8 cellular contexts compared by ENCODE assay signal in genomic region chr19:17779281-17779930, GRCh38. TPM values are rescaled to one million over a fixed set of nuclear protein-coding genes. Genes with fewer than 3 reads are reported as not detected.
DNase-seq lines count a peak whose midpoint lies in the region; ATAC-seq and TF ChIP-seq lines count a peak whose summit lies in the region.

No MANE protein-coding gene starts in this region.

- H3K9me3 ChIP-seq in ES-I3 (ENCODE audit: control insufficient read depth, insufficient read depth, low read length), result no peaks in the 10 kb centered on the region
- H3K9me3 ChIP-seq in neutrophil, result no peaks in the 10 kb centered on the region

- H3K4me3 Mint-ChIP-seq in endothelial cell (ENCODE audit: unreplicated experiment), result no peak overlapping the region

- H3K36me3 ChIP-seq in ES-I3 (ENCODE audit: insufficient read depth, low read length) (no peaks in the 10 kb centered on the region), neutrophil (peaks cover 72% of the 10 kb centered on the region)

- no peak for TF ChIP-seq CTCF in fibroblast of mammary gland (conservative IDR thresholded peaks at IDR 0.05; ENCODE audit: control insufficient read depth, insufficient read depth, low read depth, low read length)
- no peak for TF ChIP-seq CTCF in neutrophil (IDR thresholded peaks at IDR 0.05)
- no peak for TF ChIP-seq CTCF in endothelial cell (IDR thresholded peaks at IDR 0.05; ENCODE audit: unreplicated experiment)

- no peak for ATAC-seq in GM21528 (IDR thresholded peaks at IDR 0.05; ENCODE audit: low FRiP score, unreplicated experiment)
- ATAC-seq in activated naive CD4-positive, alpha-beta T cell treated with anti-CD3 and anti-CD28 coated beads, Interleukin-2, amount 50 U/mL, for 72 hours, result no peak

- peaks cover 7% of the 10 kb centered on the region for H3K27me3 Mint-ChIP-seq in endothelial cell (ENCODE audit: unreplicated experiment)

- no peak overlapping the region for H3K27ac Mint-ChIP-seq in endothelial cell (ENCODE audit: unreplicated experiment)
- H3K27ac Mint-ChIP-seq in activated naive CD4-positive, alpha-beta T cell treated with anti-CD3 and anti-CD28 coated beads, Interleukin-2, amount 50 U/mL, for 72 hours, result peak overlapping the region in 1 of 2 donors; percentile 41

- H3K27ac ChIP-seq in neutrophil, result peak overlapping the region; percentile 83

- H3K4me1 ChIP-seq in ES-I3 (ENCODE audit: insufficient read depth, low read length) (peaks cover 3% of the 10 kb centered on the region; the same call in 1 of the 2 replicates), neutrophil (ENCODE audit: control insufficient read depth in 1 of 2, insufficient read depth in 1 of 2, low read depth in 1 of 2, low read length in 1 of 2) (peaks cover 17 to 18% of the 10 kb centered on the region in 2 experiments)

- no peaks in the 10 kb centered on the region for H3K4me1 Mint-ChIP-seq in endothelial cell (ENCODE audit: unreplicated experiment)

- no peaks in the 10 kb centered on the region for H3K27me3 ChIP-seq in neutrophil

- no peaks in the 10 kb centered on the region for H3K36me3 Mint-ChIP-seq in endothelial cell (ENCODE audit: low read depth, unreplicated experiment)
- H3K36me3 Mint-ChIP-seq in activated naive CD4-positive, alpha-beta T cell treated with anti-CD3 and anti-CD28 coated beads, Interleukin-2, amount 50 U/mL, for 72 hours, result peaks cover 5 to 24% of the 10 kb centered on the region in 2 donors

- H3K4me3 ChIP-seq in fibroblast of mammary gland (ENCODE audit: control insufficient read depth, low read depth, low read length), result no peak overlapping the region
- H3K4me3 ChIP-seq in neutrophil (ENCODE audit: low read depth in 1 of 2, low read length in 1 of 2), result peak overlapping the region; percentile 60 to 66

- no peaks in the 10 kb centered on the region for H3K9me3 Mint-ChIP-seq in endothelial cell (ENCODE audit: unreplicated experiment)
- H3K9me3 Mint-ChIP-seq in activated naive CD4-positive, alpha-beta T cell treated with anti-CD3 and anti-CD28 coated beads, Interleukin-2, amount 50 U/mL, for 72 hours, result no peaks in the 10 kb centered on the region

- peak; percentile 46 for DNase-seq in RPMI7951 (ENCODE audit: low read depth)
- peak; percentile 46 for DNase-seq in fibroblast of mammary gland (ENCODE audit: low read depth)
- DNase-seq in endothelial cell (ENCODE audit: low spot score), result no peak
- no peak for DNase-seq in activated naive CD4-positive, alpha-beta T cell treated with anti-CD3 and anti-CD28 coated beads, Interleukin-2, amount 50 U/mL, for 72 hours (ENCODE audit: low spot score in 2 of 2)
- DNase-seq in stimulated activated naive CD4-positive, alpha-beta T cell treated with Interleukin-2 at 50 U/mL for 16 hours (lab: John Stamatoyannopoulos, UW), result no peak

- peak overlapping the region; percentile 44; the same call in 1 of the 2 replicates for H3K9ac ChIP-seq in ES-I3 (ENCODE audit: low read depth, low read length)

RNA-seq across cellular contexts. Expression of gene B3GNT3, which starts 15.5 kb away (rescaled TPM):
- 0.10 and 0.12 TPM in 2 replicates for total RNA-seq in RPMI7951 (2014; rRNA removed; shearing (Covaris generic))
- 0.77 TPM for total RNA-seq in endothelial cell (ENCODE audit: unreplicated experiment)
- under 1 TPM; 0.30 to 0.41 TPM for total RNA-seq in activated naive CD4-positive, alpha-beta T cell treated with anti-CD3 and anti-CD28 coated beads, Interleukin-2, amount 50 U/mL, for 72 hours

RNA-seq across cellular contexts. Expression of gene FCHO1, which starts 28.1 kb away (rescaled TPM):
- 0.60 and 2.5 TPM in 2 replicates for total RNA-seq in RPMI7951 (2014; rRNA removed; shearing (Covaris generic))
- 2.7 TPM for total RNA-seq in endothelial cell (ENCODE audit: unreplicated experiment)
- total RNA-seq in activated naive CD4-positive, alpha-beta T cell treated with anti-CD3 and anti-CD28 coated beads, Interleukin-2, amount 50 U/mL, for 72 hours, result 10 to 100 TPM; 62.0 to 81.4 TPM

RNA-seq across cellular contexts. Expression of gene INSL3, which starts 41.9 kb away (rescaled TPM):
- total RNA-seq in RPMI7951 (2014; rRNA removed; shearing (Covaris generic)), result not detected in 2 replicates
- 0.36 TPM for total RNA-seq in endothelial cell (ENCODE audit: unreplicated experiment)
- 10 to 100 TPM in 1 of 2 donors, 1 to 10 TPM in 1; 6.3 to 10.5 TPM for total RNA-seq in activated naive CD4-positive, alpha-beta T cell treated with anti-CD3 and anti-CD28 coated beads, Interleukin-2, amount 50 U/mL, for 72 hours

Comparison
In these comparisons a context has a peak if more than half of its experiments do, and no peak if none do; other contexts are left out.
1. DNase-seq: peak in RPMI7951 (single experiment) and fibroblast of mammary gland (single experiment); none in endothelial cell (single experiment), activated naive CD4-positive, alpha-beta T cell treated with anti-CD3 and anti-CD28 coated beads, Interleukin-2, amount 50 U/mL, for 72 hours (0 of 2) and stimulated activated naive CD4-positive, alpha-beta T cell treated with Interleukin-2 at 50 U/mL for 16 hours (single experiment).
2. RNA of gene FCHO1, which starts 28.1 kb away (total RNA-seq): 62.0 to 81.4 TPM in activated naive CD4-positive, alpha-beta T cell treated with anti-CD3 and anti-CD28 coated beads, Interleukin-2, amount 50 U/mL, for 72 hours; 2.7 TPM in endothelial cell (single experiment) and 0.60 to 2.5 TPM in RPMI7951; every median in the first group is over 10 times any median in the second.